Comparison of ENCODE assay signal across 8 cellular contexts in genomic region chr1:58883888-58884482, GRCh38.
DNase-seq lines count a peak whose midpoint lies in the region; ATAC-seq, FAIRE-seq and TF ChIP-seq lines count a peak whose summit lies in the region.

No MANE protein-coding gene starts in this region.

- no peak overlapping the region for H2BK120ac ChIP-seq in H1 (replicated peaks; ENCODE audit: low read depth, low read length)

- no peak overlapping the region for H4K91ac ChIP-seq in H1 (replicated peaks; ENCODE audit: insufficient read length, low read length)

- TF ChIP-seq RAD21 in H1 (IDR thresholded peaks at IDR 0.05 in 1 of 2, conservative IDR thresholded peaks at IDR 0.05 in 1 of 2; ENCODE audit: low read depth in 2 of 2, low read length in 2 of 2) = no peak

- H3K4me3 Mint-ChIP-seq in stimulated activated naive B cell treated with anti-CD40 and anti-IgM and Interleukin-4, amounts not matched to agents 10 μg/mL and 1 μg/mL and 100 μg/mL, for 72 hours = no peak overlapping the region
- H3K4me3 Mint-ChIP-seq in T-helper 2 cell treated with Interferon-gamma antibody and Interleukin-4, amounts not matched to agents 5 μg/mL and 100 μg/mL, for 36 hours = no peak overlapping the region

- H3K4me1 ChIP-seq in H1 (replicated peaks in 1 of 4; ENCODE audit: control insufficient read depth in 3 of 4, insufficient read depth in 4 of 4, low read length in 3 of 4) = no peaks in the 10 kb centered on the region

- H3K36me3 ChIP-seq in H1 (ENCODE audit: control insufficient read depth in 2 of 4, insufficient read depth in 4 of 4, low read length in 3 of 4) = no peaks in the 10 kb centered on the region

- H3K18ac ChIP-seq in H1 (ENCODE audit: extremely low read depth, low read length) = no peak overlapping the region

- no peak for FAIRE-seq in H1 (lab: Jason Lieb, UNC)

- no peak for TF ChIP-seq EP300 in H1 (IDR thresholded peaks at IDR 0.05; ENCODE audit: borderline replicate concordance in 1 of 2, low read depth in 2 of 2, low read length in 2 of 2)

- H3K79me1 ChIP-seq in H1 (ENCODE audit: low read depth, low read length) = no peaks in the 10 kb centered on the region

- H3K27me3 Mint-ChIP-seq in stimulated activated naive B cell treated with anti-CD40 and anti-IgM and Interleukin-4, amounts not matched to agents 10 μg/mL and 1 μg/mL and 100 μg/mL, for 72 hours = peaks cover 0 to 6% of the 10 kb centered on the region in 2 donors
- no peaks in the 10 kb centered on the region for H3K27me3 Mint-ChIP-seq in T-helper 2 cell treated with Interferon-gamma antibody and Interleukin-4, amounts not matched to agents 5 μg/mL and 100 μg/mL, for 36 hours (ENCODE audit: low read depth)

- no peak for TF ChIP-seq POLR2A in H1 (IDR thresholded peaks at IDR 0.05; ENCODE audit: control extremely low read depth in 1 of 2, low read depth in 2 of 2, low read length in 2 of 2)

- H2BK15ac ChIP-seq in H1 (ENCODE audit: low read length) = 0 out of 2 replicates have a peak overlapping the region, but pooled peaks have one; percentile 25

- no peak overlapping the region for H4K5ac ChIP-seq in H1 (ENCODE audit: insufficient read length, low read depth, low read length)

- H3K27ac ChIP-seq in H1 (ENCODE audit: low read depth, low read length) = no peak overlapping the region

- no peak overlapping the region for H3K9ac ChIP-seq in H1 (replicated peaks in 1 of 4; ENCODE audit: extremely low read depth in 1 of 4, low read depth in 3 of 4, low read length in 3 of 4)

- WGBS in H1 (ENCODE audit: extremely low coverage in 1 of 2, insufficient coverage in 1 of 2, insufficient read length in 1 of 2, insufficient replicate concordance in 2 of 2, low coverage in 1 of 2, low lambda C conversion rate in 2 of 2, missing lambda C conversion rate in 1 of 2), 2 experiments = 88% methylated on average over 4 of the region's 4 CpGs; no CpG with 5 or more reads in 1 of the 2 experiments

- no peak overlapping the region for H2AK5ac ChIP-seq in H1 (ENCODE audit: low read depth, low read length)

- H3K9me3 ChIP-seq in H1 (ENCODE audit: insufficient read depth in 2 of 2, low read depth in 1 of 2, low read length in 1 of 2) = no peaks in the 10 kb centered on the region

- CTCF ChIA-PET in H1 (lab: Charles Lee; ENCODE audit: partially characterized antibody) = interaction anchor here (0.6 to 2.1 kb wide), 3 partner anchors 12 to 28 kb away, joined by 3 to 5 read pairs (median 3); no protein-coding TSS in a partner anchor

- no peak overlapping the region for H3K4me3 ChIP-seq in H1 (ENCODE audit: extremely low read depth in 1 of 4, insufficient read depth in 2 of 4, low read depth in 3 of 4, low read length in 4 of 4)

- H2AFZ ChIP-seq in H1 (ENCODE audit: low read length) = no peak overlapping the region

- H3K14ac ChIP-seq in H1 (ENCODE audit: insufficient read length) = no peak overlapping the region

- no peaks in the 10 kb centered on the region for H4K20me1 ChIP-seq in H1 (replicated peaks in 1 of 2; ENCODE audit: control insufficient read depth in 1 of 2, insufficient read depth in 2 of 2, low read length in 2 of 2)

- no peak overlapping the region; the same call in 1 of the 2 replicates for H2BK12ac ChIP-seq in H1 (ENCODE audit: low read depth, low read length)

- TF ChIP-seq CTCF in H1 (IDR thresholded peaks at IDR 0.05; ENCODE audit: control extremely low read depth in 1 of 3, insufficient read depth in 1 of 3, low read depth in 1 of 3, low read length in 3 of 3) = no peak

- no peaks in the 10 kb centered on the region for H3K79me2 ChIP-seq in H1 (ENCODE audit: control insufficient read depth in 1 of 2, insufficient read depth in 2 of 2, low read length in 2 of 2)

- no peaks in the 10 kb centered on the region for H3K36me3 Mint-ChIP-seq in stimulated activated naive B cell treated with anti-CD40 and anti-IgM and Interleukin-4, amounts not matched to agents 10 μg/mL and 1 μg/mL and 100 μg/mL, for 72 hours
- peaks cover 4% of the 10 kb centered on the region for H3K36me3 Mint-ChIP-seq in T-helper 2 cell treated with Interferon-gamma antibody and Interleukin-4, amounts not matched to agents 5 μg/mL and 100 μg/mL, for 36 hours (ENCODE audit: low read depth)

- no peak overlapping the region for H3K4ac ChIP-seq in H1 (replicated peaks; ENCODE audit: insufficient read length, low read depth, low read length)

- POLR2A ChIA-PET in H1 (lab: Charles Lee; ENCODE audit: partially characterized antibody) = no interaction called here

- 0 out of 2 replicates have a peak overlapping the region, but pooled peaks have one; percentile 15 for H2BK20ac ChIP-seq in H1 (ENCODE audit: low read length)

- no peak overlapping the region for H3K27ac Mint-ChIP-seq in stimulated activated naive B cell treated with anti-CD40 and anti-IgM and Interleukin-4, amounts not matched to agents 10 μg/mL and 1 μg/mL and 100 μg/mL, for 72 hours
- H3K27ac Mint-ChIP-seq in T-helper 2 cell treated with Interferon-gamma antibody and Interleukin-4, amounts not matched to agents 5 μg/mL and 100 μg/mL, for 36 hours = no peak overlapping the region

- no peaks in the 10 kb centered on the region for H3K23me2 ChIP-seq in H1 (ENCODE audit: low read depth, low read length)

- no peak overlapping the region for H3K56ac ChIP-seq in H1 (replicated peaks; ENCODE audit: insufficient read length, low read depth, low read length)

- H3K4me2 ChIP-seq in H1 (ENCODE audit: insufficient read depth in 1 of 2, low read depth in 2 of 2, low read length in 2 of 2) = no peak overlapping the region

- ATAC-seq in GM21381 (IDR thresholded peaks at IDR 0.05; ENCODE audit: unreplicated experiment) = peak; percentile 57
- ATAC-seq in stimulated activated naive B cell treated with anti-CD40 and anti-IgM and Interleukin-4, amounts not matched to agents 10 μg/mL and 1 μg/mL and 100 μg/mL, for 72 hours (replicated peaks) = peak; percentile 89 to 92

- no peaks in the 10 kb centered on the region for H3K9me3 Mint-ChIP-seq in stimulated activated naive B cell treated with anti-CD40 and anti-IgM and Interleukin-4, amounts not matched to agents 10 μg/mL and 1 μg/mL and 100 μg/mL, for 72 hours
- H3K9me3 Mint-ChIP-seq in T-helper 2 cell treated with Interferon-gamma antibody and Interleukin-4, amounts not matched to agents 5 μg/mL and 100 μg/mL, for 36 hours = no peaks in the 10 kb centered on the region

- DNase-seq in NCI-H146 treated with DMSO at 0.1 percent for 48 hours (lab: John Stamatoyannopoulos, UW; ENCODE audit: unreplicated experiment) = peak; percentile 18
- no peak for DNase-seq in H1 (ENCODE audit: low read depth in 1 of 2, low spot score in 2 of 2)
- no peak for DNase-seq in stimulated activated naive B cell treated with anti-CD40 and anti-IgM and Interleukin-4, amounts not matched to agents 10 μg/mL and 1 μg/mL and 100 μg/mL, for 72 hours
- no peak for DNase-seq in Ammon's horn (ENCODE audit: low spot score)
- no peak for DNase-seq in activated CD4-positive, alpha-beta T cell treated with anti-CD3 and anti-CD28 coated beads for 1 hour
- DNase-seq in T-helper 2 cell treated with Interferon-gamma antibody and Interleukin-4, amounts not matched to agents 5 μg/mL and 100 μg/mL, for 36 hours (ENCODE audit: low spot score) = no peak
- DNase-seq in D341Med (ENCODE audit: low spot score) = no peak

- no peak overlapping the region for H2BK5ac ChIP-seq in H1 (ENCODE audit: low read depth, low read length)

- H3K4me1 Mint-ChIP-seq in stimulated activated naive B cell treated with anti-CD40 and anti-IgM and Interleukin-4, amounts not matched to agents 10 μg/mL and 1 μg/mL and 100 μg/mL, for 72 hours = peaks cover 13 to 50% of the 10 kb centered on the region in 2 donors
- H3K4me1 Mint-ChIP-seq in T-helper 2 cell treated with Interferon-gamma antibody and Interleukin-4, amounts not matched to agents 5 μg/mL and 100 μg/mL, for 36 hours (ENCODE audit: low read depth) = peaks cover 19% of the 10 kb centered on the region

- H3K23ac ChIP-seq in H1 (ENCODE audit: insufficient read length) = no peak overlapping the region

- no peak overlapping the region for H4K8ac ChIP-seq in H1 (ENCODE audit: extremely low read depth, insufficient read depth, low read length)

- H3K27me3 ChIP-seq in H1 (replicated peaks in 1 of 4; ENCODE audit: control insufficient read depth in 3 of 4, extremely low read depth in 1 of 4, insufficient read depth in 3 of 4, low read length in 3 of 4) = no peaks in the 10 kb centered on the region

TF ChIP-seq in H1, 55 proteins besides CTCF, POLR2A, EP300 and RAD21:
- no peak for TF ChIP-seq TBP (IDR thresholded peaks at IDR 0.05; ENCODE audit: low read depth, low read length)
- no peak for TF ChIP-seq JUND (IDR thresholded peaks at IDR 0.05; ENCODE audit: low read length)
- no peak for TF ChIP-seq ASH2L (IDR thresholded peaks at IDR 0.05; ENCODE audit: low read length)
- no peak for TF ChIP-seq SP4 (IDR thresholded peaks at IDR 0.05; ENCODE audit: low read length)
- no peak for TF ChIP-seq GTF2F1 (IDR thresholded peaks at IDR 0.05; ENCODE audit: borderline replicate concordance, low read depth, low read length)
- no peak for TF ChIP-seq SUZ12 (IDR thresholded peaks at IDR 0.05; ENCODE audit: low read length)
- TF ChIP-seq SAP30 (IDR thresholded peaks at IDR 0.05; ENCODE audit: insufficient read depth, insufficient replicate concordance, low read length) = no peak
- no peak for TF ChIP-seq KDM5A (IDR thresholded peaks at IDR 0.05; ENCODE audit: low read length)
- no peak for TF ChIP-seq CHD1 (IDR thresholded peaks at IDR 0.05; ENCODE audit: low read depth, low read length)
- no peak for TF ChIP-seq CBX8 (IDR thresholded peaks at IDR 0.05; ENCODE audit: borderline replicate concordance, low read depth, low read length)
- TF ChIP-seq ATF2 (IDR thresholded peaks at IDR 0.05; ENCODE audit: low read length) = no peak
